In genomic region chr11:129331871-129332274, GRCh38 we compare ENCODE assay signal across 8 cellular contexts. TPM values are rescaled to one million over a fixed set of nuclear protein-coding genes. Genes with fewer than 3 reads are reported as not detected.
DNase-seq lines count a peak whose midpoint lies in the region; ATAC-seq and TF ChIP-seq lines count a peak whose summit lies in the region.

No MANE protein-coding gene starts in this region.

- no peaks in the 10 kb centered on the region for H3K4me1 Mint-ChIP-seq in natural killer cell treated with Interleukin-12 subunit alpha and Interleukin-12 subunit beta and Interleukin-15 and Interleukin-18, amount 100 ng/mL, for 72 hours (ENCODE audit: low read depth in 2 of 2)
- H3K4me1 Mint-ChIP-seq in stimulated activated memory B cell treated with anti-CD40 and anti-IgM and Interleukin-4, amounts not matched to agents 10 μg/mL and 1 μg/mL and 100 μg/mL, for 72 hours: peaks cover 5% of the 10 kb centered on the region

- H3K27me3 ChIP-seq in OCI-LY1 (ENCODE audit: insufficient read depth, low read length): no peaks in the 10 kb centered on the region

- H3K9me2 ChIP-seq in OCI-LY1 (ENCODE audit: low read depth, low read length): no peaks in the 10 kb centered on the region

- no peaks in the 10 kb centered on the region for H3K9me3 ChIP-seq in OCI-LY1 (ENCODE audit: low read length)

- DNase-seq in COLO829 (ENCODE audit: low spot score): peak; percentile 77
- peak; percentile 48 for DNase-seq in HuH-7.5 (ENCODE audit: low spot score)
- peak; percentile 58 for DNase-seq in activated T-cell treated with anti-CD3 and anti-CD28 coated beads for 48 hours (ENCODE audit: low read depth)
- DNase-seq in fibroblast of gingiva (ENCODE audit: low read depth): peak; percentile 65
- DNase-seq in natural killer cell treated with Interleukin-12 subunit alpha and Interleukin-12 subunit beta and Interleukin-15 and Interleukin-18, amount 100 ng/mL, for 72 hours (ENCODE audit: low spot score): no peak

- H3K36me3 ChIP-seq in OCI-LY1 (ENCODE audit: insufficient read depth, low read length): no peaks in the 10 kb centered on the region

- H3K27ac Mint-ChIP-seq in natural killer cell treated with Interleukin-12 subunit alpha and Interleukin-12 subunit beta and Interleukin-15 and Interleukin-18, amount 100 ng/mL, for 72 hours: no peak overlapping the region
- H3K27ac Mint-ChIP-seq in stimulated activated memory B cell treated with anti-CD40 and anti-IgM and Interleukin-4, amounts not matched to agents 10 μg/mL and 1 μg/mL and 100 μg/mL, for 72 hours: no peak overlapping the region

- H3K9ac ChIP-seq in OCI-LY1 (ENCODE audit: low read length): no peak overlapping the region

- no peaks in the 10 kb centered on the region for H3F3A ChIP-seq in OCI-LY1 (ENCODE audit: insufficient read depth, low read length)

- TF ChIP-seq CTCF in OCI-LY1 (IDR thresholded peaks at IDR 0.05; ENCODE audit: low read length): peak; percentile 69

- H3K36me3 Mint-ChIP-seq in natural killer cell treated with Interleukin-12 subunit alpha and Interleukin-12 subunit beta and Interleukin-15 and Interleukin-18, amount 100 ng/mL, for 72 hours: no peaks in the 10 kb centered on the region
- H3K36me3 Mint-ChIP-seq in stimulated activated memory B cell treated with anti-CD40 and anti-IgM and Interleukin-4, amounts not matched to agents 10 μg/mL and 1 μg/mL and 100 μg/mL, for 72 hours: no peaks in the 10 kb centered on the region

- no peak overlapping the region for H3K4me3 Mint-ChIP-seq in natural killer cell treated with Interleukin-12 subunit alpha and Interleukin-12 subunit beta and Interleukin-15 and Interleukin-18, amount 100 ng/mL, for 72 hours
- H3K4me3 Mint-ChIP-seq in stimulated activated memory B cell treated with anti-CD40 and anti-IgM and Interleukin-4, amounts not matched to agents 10 μg/mL and 1 μg/mL and 100 μg/mL, for 72 hours: no peak overlapping the region

- no peaks in the 10 kb centered on the region for H3K4me1 ChIP-seq in OCI-LY1 (ENCODE audit: insufficient read depth, low read length, severe bottlenecking)

- peaks cover 0 to 6% of the 10 kb centered on the region in 2 donors for H3K27me3 Mint-ChIP-seq in natural killer cell treated with Interleukin-12 subunit alpha and Interleukin-12 subunit beta and Interleukin-15 and Interleukin-18, amount 100 ng/mL, for 72 hours
- peaks cover 8% of the 10 kb centered on the region for H3K27me3 Mint-ChIP-seq in stimulated activated memory B cell treated with anti-CD40 and anti-IgM and Interleukin-4, amounts not matched to agents 10 μg/mL and 1 μg/mL and 100 μg/mL, for 72 hours

- no peaks in the 10 kb centered on the region for H3K79me2 ChIP-seq in OCI-LY1 (ENCODE audit: insufficient read depth, low read length)

- H3K9me3 Mint-ChIP-seq in natural killer cell treated with Interleukin-12 subunit alpha and Interleukin-12 subunit beta and Interleukin-15 and Interleukin-18, amount 100 ng/mL, for 72 hours: no peaks in the 10 kb centered on the region
- H3K9me3 Mint-ChIP-seq in stimulated activated memory B cell treated with anti-CD40 and anti-IgM and Interleukin-4, amounts not matched to agents 10 μg/mL and 1 μg/mL and 100 μg/mL, for 72 hours: no peaks in the 10 kb centered on the region

- H2AFZ ChIP-seq in OCI-LY1 (ENCODE audit: low read length): no peak overlapping the region

- no peaks in the 10 kb centered on the region for H4K20me1 ChIP-seq in OCI-LY1 (ENCODE audit: insufficient read depth, low read length)

- peak; percentile 82 for ATAC-seq in GM21390 (IDR thresholded peaks at IDR 0.05; ENCODE audit: unreplicated experiment)
- peak; percentile 61 to 70 for ATAC-seq in natural killer cell treated with Interleukin-12 subunit alpha and Interleukin-12 subunit beta and Interleukin-15 and Interleukin-18, amount 100 ng/mL, for 72 hours
- ATAC-seq in stimulated activated memory B cell treated with anti-CD40 and anti-IgM and Interleukin-4, amounts not matched to agents 10 μg/mL and 1 μg/mL and 100 μg/mL, for 72 hours: peak; percentile 79

- H3K4me3 ChIP-seq in OCI-LY1 (ENCODE audit: low read depth, low read length, poor library complexity, severe bottlenecking): no peak overlapping the region

- H3K27ac ChIP-seq in OCI-LY1 (ENCODE audit: low read depth, low read length, poor library complexity, severe bottlenecking): no peak overlapping the region

- H3K4me2 ChIP-seq in OCI-LY1 (ENCODE audit: low read length): no peak overlapping the region

RNA-seq across cellular contexts. Expression of gene BARX2, which starts 43.8 kb away (rescaled TPM):
- total RNA-seq in natural killer cell treated with Interleukin-12 subunit alpha and Interleukin-12 subunit beta and Interleukin-15 and Interleukin-18, amount 100 ng/mL, for 72 hours: not detected
